20 cellular contexts compared by ENCODE assay signal in the genomic region with DNA sequence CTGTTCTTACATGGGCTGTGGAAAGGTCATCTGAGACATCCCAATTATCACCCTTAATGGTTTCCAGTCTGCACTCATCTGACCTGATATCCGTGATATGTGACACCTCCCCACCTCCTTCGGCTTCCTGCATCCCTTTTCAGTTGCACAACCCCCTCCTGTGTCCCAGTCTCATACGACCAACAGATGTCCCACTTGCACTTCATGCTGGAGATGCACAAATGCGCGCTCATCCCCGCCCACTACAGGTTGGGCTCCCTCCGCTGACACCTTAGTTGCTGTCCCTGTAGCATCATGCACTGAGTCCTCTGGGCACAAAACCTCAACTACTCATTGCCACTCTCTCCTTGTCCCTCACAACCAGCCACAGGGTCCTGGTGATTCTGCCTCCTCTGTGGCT.
A peak's percentile ranks its signal among the peaks of the same experiment; 100 is the strongest.
DNase-seq lines count a peak whose midpoint lies in the region; ATAC-seq and TF ChIP-seq lines count a peak whose summit lies in the region.
"Had no signal": no experiment of that assay in that cellular context is flagged by ENCODE, and none has a peak within 500 bp of the region (broad histone marks: within the 10 kb centered on the region; RNA-seq: fewer than 3 reads in every experiment).

No MANE protein-coding gene starts in this region.

- peaks cover 6% of the 10 kb centered on the region for H3K9me3 Mint-ChIP-seq in neural crest cell
- H3K9me3 Mint-ChIP-seq: activated T-helper 1 cell treated with anti-CD3 and anti-CD28 coated beads, Interleukin-12 subunit alpha, Interleukin-12 subunit beta, Interleukin-2, Interleukin-4 antibody, amounts not matched to agents 30 ng/mL and 10 ng/mL and 1 ng/mL, durations not matched to agents 14 hours and 24 hours and 36 hours; stimulated activated memory B cell treated with anti-CD40 and anti-IgM and Interleukin-4, amounts not matched to agents 10 μg/mL and 1 μg/mL and 100 μg/mL, for 72 hours had no signal

- H3K4me3 ChIP-seq in ascending aorta: no peak overlapping the region
- H3K4me3 ChIP-seq: breast epithelium had no signal

- intact Hi-C loops in ascending aorta (cut with DNase I): no loop called here

- H3K27me3 ChIP-seq in ascending aorta: no peaks in the 10 kb centered on the region
- H3K27me3 ChIP-seq: breast epithelium had no signal

- TF ChIP-seq CTCF in neural crest cell (conservative IDR thresholded peaks at IDR 0.05) (no peak), ascending aorta (IDR thresholded peaks at IDR 0.05) (no peak)

- H3K36me3 Mint-ChIP-seq in neural crest cell (ENCODE audit: low read depth): peaks cover 2% of the 10 kb centered on the region
- H3K36me3 Mint-ChIP-seq: stimulated activated memory B cell treated with anti-CD40 and anti-IgM and Interleukin-4, amounts not matched to agents 10 μg/mL and 1 μg/mL and 100 μg/mL, for 72 hours had no signal

- H3K4me3 Mint-ChIP-seq in neural crest cell: no peak overlapping the region
- H3K4me3 Mint-ChIP-seq: activated T-helper 1 cell treated with anti-CD3 and anti-CD28 coated beads, Interleukin-12 subunit alpha, Interleukin-12 subunit beta, Interleukin-2, Interleukin-4 antibody, amounts not matched to agents 30 ng/mL and 10 ng/mL and 1 ng/mL, durations not matched to agents 14 hours and 24 hours and 36 hours; stimulated activated memory B cell treated with anti-CD40 and anti-IgM and Interleukin-4, amounts not matched to agents 10 μg/mL and 1 μg/mL and 100 μg/mL, for 72 hours had no signal

- H3K27me3 Mint-ChIP-seq in neural crest cell (ENCODE audit: low read depth): peaks cover 8% of the 10 kb centered on the region

- peaks cover 23% of the 10 kb centered on the region for H3K4me1 Mint-ChIP-seq in neural crest cell
- H3K4me1 Mint-ChIP-seq: stimulated activated memory B cell treated with anti-CD40 and anti-IgM and Interleukin-4, amounts not matched to agents 10 μg/mL and 1 μg/mL and 100 μg/mL, for 72 hours had no signal

- ATAC-seq in HG03469 (IDR thresholded peaks at IDR 0.05; ENCODE audit: unreplicated experiment): no peak
- ATAC-seq: activated CD4-positive, CD25-positive, alpha-beta regulatory T cell treated with anti-CD3 and anti-CD28 coated beads, Interleukin-2, amount 50 U/mL, for 24 hours; stimulated activated memory B cell treated with anti-CD40 and anti-IgM and Interleukin-4, amounts not matched to agents 10 μg/mL and 1 μg/mL and 100 μg/mL, for 72 hours had no signal

- no peak overlapping the region for H3K27ac ChIP-seq in ascending aorta
- H3K27ac ChIP-seq: breast epithelium, HL-60 had no signal

- no peaks in the 10 kb centered on the region for H3K4me1 ChIP-seq in ascending aorta
- H3K4me1 ChIP-seq: breast epithelium had no signal

- H3K9me3 ChIP-seq in ascending aorta: no peaks in the 10 kb centered on the region
- H3K9me3 ChIP-seq: breast epithelium had no signal

- peak; percentile 23 for DNase-seq in NCI-H2227 (lab: John Stamatoyannopoulos, UW; ENCODE audit: unreplicated experiment)
- DNase-seq in NCI-H2227 treated with DMSO at 0.1 percent for 48 hours (lab: John Stamatoyannopoulos, UW): no peak
- peak; percentile 44 for DNase-seq in NCI-H1694 treated with DMSO at 0.1 percent for 48 hours (lab: John Stamatoyannopoulos, UW)
- DNase-seq in SW480 (ENCODE audit: low spot score): peak; percentile 33
- no peak for DNase-seq in neural crest cell (ENCODE audit: low read depth, low spot score)
- no peak for DNase-seq in ascending aorta (ENCODE audit: low spot score in 2 of 2)
- no peak for DNase-seq in cortex of kidney (lab: John Stamatoyannopoulos, UW)
- DNase-seq: C1 segment of cervical spinal cord, DMS79 treated with DMSO at 0.1 percent for 48 hours, KBM-7, NCI-H2081 treated with DMSO at 0.1 percent for 48 hours, occipital lobe, OCI-M1, retina had no signal

- H3K36me3 ChIP-seq in ascending aorta: no peaks in the 10 kb centered on the region
- H3K36me3 ChIP-seq: breast epithelium had no signal

- peak overlapping the region; percentile 70 for H3K27ac Mint-ChIP-seq in neural crest cell (ENCODE audit: unreplicated experiment)
- H3K27ac Mint-ChIP-seq: activated T-helper 1 cell treated with anti-CD3 and anti-CD28 coated beads, Interleukin-12 subunit alpha, Interleukin-12 subunit beta, Interleukin-2, Interleukin-4 antibody, amounts not matched to agents 30 ng/mL and 10 ng/mL and 1 ng/mL, durations not matched to agents 14 hours and 24 hours and 36 hours; stimulated activated memory B cell treated with anti-CD40 and anti-IgM and Interleukin-4, amounts not matched to agents 10 μg/mL and 1 μg/mL and 100 μg/mL, for 72 hours had no signal

Comparison
In these comparisons a context has a peak if more than half of its experiments do, and no peak if none do; other contexts are left out.
1. DNase-seq: peak in NCI-H2227 (single experiment), NCI-H1694 treated with DMSO at 0.1 percent for 48 hours (single experiment) and SW480 (single experiment); none in NCI-H2227 treated with DMSO at 0.1 percent for 48 hours (single experiment), neural crest cell (single experiment), ascending aorta (0 of 2) and cortex of kidney (single experiment).